In genomic region chr3:182935803-182936202, GRCh38 we compare ENCODE assay signal across 20 cellular contexts. TPM values are rescaled to one million over a fixed set of nuclear protein-coding genes. Genes with fewer than 3 reads are reported as not detected.
A peak's percentile ranks its signal among the peaks of the same experiment; 100 is the strongest.
DNase-seq lines count a peak whose midpoint lies in the region; ATAC-seq and TF ChIP-seq lines count a peak whose summit lies in the region.
"Had no signal": no experiment of that assay in that cellular context is flagged by ENCODE, and none has a peak within 500 bp of the region (broad histone marks: within the 10 kb centered on the region; RNA-seq: fewer than 3 reads in every experiment).

No MANE protein-coding gene starts in this region.

- H3K36me3 ChIP-seq in cardiac muscle cell (no peaks in the 10 kb centered on the region), mesendoderm (ENCODE audit: control insufficient read depth, insufficient read depth, low read length) (no peaks in the 10 kb centered on the region)

- ATAC-seq in left ventricle myocardium superior (no peak), HG03460 (IDR thresholded peaks at IDR 0.05; ENCODE audit: unreplicated experiment) (no peak), HG03520 (IDR thresholded peaks at IDR 0.05; ENCODE audit: unreplicated experiment) (no peak)
- ATAC-seq: PC-3 had no signal

- H3K56ac ChIP-seq in mesendoderm (ENCODE audit: low read length): peak overlapping the region; percentile 77

- H3K4me2 ChIP-seq in mesendoderm (ENCODE audit: low read length): no peak overlapping the region

- intact Hi-C loops in left ventricle myocardium superior (cut with micrococcal nuclease): no loop called here

- H3K79me2 ChIP-seq in mesendoderm (ENCODE audit: control insufficient read depth, insufficient read depth, low read length): no peaks in the 10 kb centered on the region

- no peak overlapping the region for H3K4ac ChIP-seq in mesendoderm (ENCODE audit: low read depth, low read length)

- H3K9me3 ChIP-seq in cardiac muscle cell (ENCODE audit: low read depth): no peaks in the 10 kb centered on the region

- H3K27me3 ChIP-seq in cardiac muscle cell: no peaks in the 10 kb centered on the region
- no peaks in the 10 kb centered on the region for H3K27me3 ChIP-seq in mesendoderm (ENCODE audit: insufficient read depth, low read length, poor library complexity)

- H2BK120ac ChIP-seq in mesendoderm (ENCODE audit: low read depth, low read length): no peak overlapping the region

- no peak for DNase-seq in cardiac muscle cell (ENCODE audit: low read depth in 1 of 2, low spot score in 1 of 2)
- no peak for DNase-seq in left ventricle myocardium superior
- DNase-seq in mesendoderm: peak; percentile 84
- no peak for DNase-seq in NOMO-1 (lab: John Stamatoyannopoulos, UW; ENCODE audit: unreplicated experiment in 2 of 2)
- DNase-seq: DMS53, GF-D8, Karpas-422, NCI-H1694 treated with DMSO at 0.1 percent for 48 hours, NCI-H2081 treated with DMSO at 0.1 percent for 48 hours, NCI-H2171 treated with DMSO at 0.1 percent for 48 hours, NCI-H524 treated with DMSO at 0.1 percent for 48 hours, NCI-H82, PC-3, RPMI8226, SHP77, SW 1271 had no signal

- H3K4me1 ChIP-seq in cardiac muscle cell (ENCODE audit: low read depth) (peaks cover 23% of the 10 kb centered on the region), mesendoderm (ENCODE audit: control insufficient read depth, low read depth, low read length) (peaks cover 15% of the 10 kb centered on the region)

- H3K4me3 ChIP-seq in cardiac muscle cell (no peak overlapping the region), mesendoderm (ENCODE audit: low read length) (no peak overlapping the region)
- H3K4me3 ChIP-seq: SK-N-MC had no signal

- H3K27ac ChIP-seq in cardiac muscle cell: peak overlapping the region; percentile 25
- peak overlapping the region; percentile 46 for H3K27ac ChIP-seq in VCaP
- no peak overlapping the region for H3K27ac ChIP-seq in mesendoderm (ENCODE audit: low read depth, low read length)
- H3K27ac ChIP-seq: SK-N-MC had no signal

- WGBS in mesendoderm (ENCODE audit: extremely low coverage, insufficient coverage, low lambda C conversion rate): no CpG with 5 or more reads among the region's 3 CpGs

- H2BK15ac ChIP-seq in mesendoderm (replicated peaks; ENCODE audit: low read depth): no peak overlapping the region

- no peak overlapping the region for H3K9ac ChIP-seq in mesendoderm (ENCODE audit: low read length)

- TF ChIP-seq CTCF in cardiac muscle cell (IDR thresholded peaks at IDR 0.05; ENCODE audit: low read depth, low read length): no peak
- TF ChIP-seq CTCF in VCaP (conservative IDR thresholded peaks at IDR 0.05): no peak

- H3K23ac ChIP-seq in mesendoderm (ENCODE audit: low read length): no peak overlapping the region

- H4K5ac ChIP-seq in mesendoderm (ENCODE audit: low read length): no peak overlapping the region

- H2BK5ac ChIP-seq in mesendoderm (ENCODE audit: low read length): no peak overlapping the region

- no peak overlapping the region for H2AK5ac ChIP-seq in mesendoderm (ENCODE audit: low read length)

- H3K79me1 ChIP-seq in mesendoderm (ENCODE audit: low read length): no peaks in the 10 kb centered on the region

- no peak overlapping the region for H3K18ac ChIP-seq in mesendoderm (ENCODE audit: low read length)

- H4K8ac ChIP-seq in mesendoderm (ENCODE audit: low read depth, low read length): no peak overlapping the region

RNA-seq across cellular contexts. Expression of gene DCUN1D1, which starts 44.5 kb away (rescaled TPM):
- total RNA-seq in cardiac muscle cell: 22.8 and 31.1 TPM in 2 replicates
- polyA plus RNA-seq in cardiac muscle cell: 28.4 and 33.2 TPM in 2 replicates
- total RNA-seq in left ventricle myocardium superior: 39.5 TPM
- 67.8 TPM for polyA plus RNA-seq in mesendoderm (2013, experiment 1 of 2)
- 63.7 TPM for polyA plus RNA-seq in mesendoderm (2013, experiment 2 of 2)
